In the genomic region with DNA sequence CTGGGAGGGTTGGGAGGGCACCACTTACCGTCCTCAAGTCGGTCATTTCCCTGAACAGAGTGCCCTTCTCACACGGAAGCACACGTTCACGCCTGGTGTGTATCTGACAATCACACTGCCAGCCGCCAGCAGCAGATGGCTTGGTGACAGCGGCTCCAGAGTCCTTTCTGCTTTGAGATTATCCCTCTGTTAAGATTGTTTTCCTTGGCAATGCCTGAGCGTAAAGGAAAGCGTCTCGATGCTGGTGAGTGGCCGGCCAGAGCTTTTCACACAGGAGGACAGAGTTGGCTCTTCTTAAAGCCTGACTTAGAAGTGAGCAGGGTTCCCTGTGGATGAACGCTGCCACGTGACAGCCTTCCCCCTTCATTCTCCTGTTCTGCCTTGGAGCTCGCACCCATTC, we compare ENCODE assay signal across 18 cellular contexts. TPM values are rescaled to one million over a fixed set of nuclear protein-coding genes. Genes with fewer than 3 reads are reported as not detected.
A peak's percentile ranks its signal among the peaks of the same experiment; 100 is the strongest.
DNase-seq lines count a peak whose midpoint lies in the region; ATAC-seq and TF ChIP-seq lines count a peak whose summit lies in the region.
"Had no signal": no experiment of that assay in that cellular context is flagged by ENCODE, and none has a peak within 500 bp of the region (broad histone marks: within the 10 kb centered on the region; RNA-seq: fewer than 3 reads in every experiment).

No MANE protein-coding gene starts in this region.

- peak; percentile 60 to 83 (median 74) for ATAC-seq in heart right ventricle
- ATAC-seq in sciatic nerve: peak; percentile 87
- no peak for ATAC-seq in GM21825 (IDR thresholded peaks at IDR 0.05; ENCODE audit: unreplicated experiment)
- no peak for ATAC-seq in stimulated activated naive CD8-positive, alpha-beta T cell treated with anti-CD3 and anti-CD28 coated beads, Interleukin-15, amount 100 ng/mL, for 72 hours
- ATAC-seq: natural killer cell had no signal

- H3K27me3 ChIP-seq in WERI-Rb-1 (ENCODE audit: insufficient read depth, low read depth, severe bottlenecking) (no peaks in the 10 kb centered on the region), heart right ventricle (no peaks in the 10 kb centered on the region), neuronal stem cell (ENCODE audit: control insufficient read depth in 3 of 3, insufficient read depth in 3 of 3, low read depth in 1 of 3, low read length in 3 of 3) (peaks cover 0 to 2% (median 0%) of the 10 kb centered on the region in 3 experiments)
- H3K27me3 ChIP-seq: breast epithelium, SJSA1 had no signal

- no peak overlapping the region for H2BK120ac ChIP-seq in neuronal stem cell (ENCODE audit: low read depth, low read length)

- 20 to 30% methylated on average over 14 of the region's 14 CpGs for WGBS in heart right ventricle, 2 donors
- no CpG with 5 or more reads among the region's 14 CpGs for WGBS in neuronal stem cell (ENCODE audit: extremely low coverage in 2 of 2, insufficient read length in 2 of 2, insufficient replicate concordance in 1 of 2), 2 donors

- no peak overlapping the region for H3K18ac ChIP-seq in neuronal stem cell (ENCODE audit: low read length)

- no peak overlapping the region for H3K4me2 ChIP-seq in neuronal stem cell (ENCODE audit: insufficient read depth, low read length, poor library complexity, severe bottlenecking)

- no peaks in the 10 kb centered on the region for H3K4me1 Mint-ChIP-seq in osteocyte (ENCODE audit: unreplicated experiment)
- H3K4me1 Mint-ChIP-seq in stimulated activated naive CD8-positive, alpha-beta T cell treated with anti-CD3 and anti-CD28 coated beads, Interleukin-15, amount 100 ng/mL, for 72 hours: no peaks in the 10 kb centered on the region
- H3K4me1 Mint-ChIP-seq: natural killer cell had no signal

- H2AFZ ChIP-seq in neuronal stem cell (ENCODE audit: low read length): no peak overlapping the region

- H3K36me3 ChIP-seq in HEK293 (ENCODE audit: control insufficient read depth in 2 of 2, insufficient read depth in 1 of 2, low read length in 2 of 2) (peaks cover 0 to 50% of the 10 kb centered on the region in 2 experiments; a peak in 2 of 3 replicates), WERI-Rb-1 (peaks cover 28% of the 10 kb centered on the region), heart right ventricle (peaks cover 0 to 47% (median 0%) of the 10 kb centered on the region in 9 donors), neuronal stem cell (replicated peaks in 1 of 2; ENCODE audit: control insufficient read depth in 2 of 2, insufficient read depth in 2 of 2, low read length in 2 of 2) (peaks cover 28 to 71% of the 10 kb centered on the region in 2 donors)
- H3K36me3 ChIP-seq: breast epithelium had no signal

- no peak overlapping the region for H4K8ac ChIP-seq in neuronal stem cell (ENCODE audit: low read depth, low read length)

- no peak overlapping the region for H2BK5ac ChIP-seq in neuronal stem cell (ENCODE audit: low read length)

- no peak overlapping the region for H4K91ac ChIP-seq in neuronal stem cell (ENCODE audit: low read depth, low read length, poor library complexity)

- POLR2A ChIA-PET in HEK293 (lab: Yijun Ruan, JAX): no interaction called here

- no peak overlapping the region for H2AK5ac ChIP-seq in neuronal stem cell (ENCODE audit: low read depth, low read length)

- no peak overlapping the region for H3K23ac ChIP-seq in neuronal stem cell (ENCODE audit: low read depth, low read length, poor library complexity)

- no peak overlapping the region for H2BK15ac ChIP-seq in neuronal stem cell (ENCODE audit: low read length)

- no peaks in the 10 kb centered on the region for H3K4me1 ChIP-seq in HEK293 (ENCODE audit: control insufficient read depth, insufficient read depth, low read length)
- H3K4me1 ChIP-seq in heart right ventricle: peaks cover 0 to 29% (median 20%) of the 10 kb centered on the region in 9 donors
- H3K4me1 ChIP-seq in neuronal stem cell (ENCODE audit: control insufficient read depth in 2 of 2, insufficient read depth in 1 of 2, low read depth in 1 of 2, low read length in 2 of 2): peaks cover 0 to 1% of the 10 kb centered on the region in 2 donors
- H3K4me1 ChIP-seq: breast epithelium, SJSA1 had no signal

- H3K36me3 Mint-ChIP-seq in osteocyte (ENCODE audit: unreplicated experiment): peaks cover 9% of the 10 kb centered on the region
- H3K36me3 Mint-ChIP-seq: natural killer cell had no signal

- no peak overlapping the region for H3K9ac ChIP-seq in neuronal stem cell (ENCODE audit: low read depth, low read length, poor library complexity)

- no peaks in the 10 kb centered on the region for H3K9me3 ChIP-seq in HEK293 (ENCODE audit: control insufficient read depth, insufficient read depth, low read depth, low read length)
- H3K9me3 ChIP-seq in WERI-Rb-1 (ENCODE audit: severe bottlenecking): peaks cover 2% of the 10 kb centered on the region
- no peaks in the 10 kb centered on the region for H3K9me3 ChIP-seq in heart right ventricle
- H3K9me3 ChIP-seq in neuronal stem cell (replicated peaks in 1 of 2; ENCODE audit: control insufficient read depth in 2 of 2, insufficient read depth in 1 of 2, low read depth in 1 of 2, low read length in 2 of 2): peaks cover 0 to 9% of the 10 kb centered on the region in 2 donors
- H3K9me3 ChIP-seq: breast epithelium, SJSA1 had no signal

- H3K14ac ChIP-seq in neuronal stem cell (ENCODE audit: low read length): no peak overlapping the region

- no peak overlapping the region for H3K27ac Mint-ChIP-seq in osteocyte (ENCODE audit: unreplicated experiment)
- no peak overlapping the region for H3K27ac Mint-ChIP-seq in stimulated activated naive CD8-positive, alpha-beta T cell treated with anti-CD3 and anti-CD28 coated beads, Interleukin-15, amount 100 ng/mL, for 72 hours
- H3K27ac Mint-ChIP-seq: CD4-positive, alpha-beta T cell; natural killer cell had no signal

- no peak overlapping the region for H2BK12ac ChIP-seq in neuronal stem cell (ENCODE audit: low read length)

- H3K79me1 ChIP-seq in neuronal stem cell (ENCODE audit: low read depth, low read length): peaks cover 21% of the 10 kb centered on the region

- H3K27ac ChIP-seq in HEK293 (ENCODE audit: extremely low read depth, low read depth, low read length): no peak overlapping the region
- peak overlapping the region; percentile 97 for H3K27ac ChIP-seq in WERI-Rb-1
- H3K27ac ChIP-seq in heart right ventricle: peak overlapping the region in 9 of 10 donors; percentile 7 to 77 (median 55)
- H3K27ac ChIP-seq in neuronal stem cell (replicated peaks; ENCODE audit: low read length): no peak overlapping the region
- H3K27ac ChIP-seq: breast epithelium, SJSA1 had no signal

- no peak overlapping the region for H3K4me3 Mint-ChIP-seq in osteocyte (ENCODE audit: unreplicated experiment)
- no peak overlapping the region for H3K4me3 Mint-ChIP-seq in stimulated activated naive CD8-positive, alpha-beta T cell treated with anti-CD3 and anti-CD28 coated beads, Interleukin-15, amount 100 ng/mL, for 72 hours
- H3K4me3 Mint-ChIP-seq: CD4-positive, alpha-beta T cell; natural killer cell had no signal

- H3K4ac ChIP-seq in neuronal stem cell (ENCODE audit: low read length): no peak overlapping the region

- DNase-seq in WERI-Rb-1 (peak; percentile 87), heart right ventricle (no peak), sciatic nerve (ENCODE audit: low spot score) (peak; percentile 59), osteocyte (ENCODE audit: extremely low spot score, unreplicated experiment) (no peak), neuronal stem cell (ENCODE audit: low spot score) (no peak)
- DNase-seq in stimulated activated naive CD8-positive, alpha-beta T cell treated with anti-CD3 and anti-CD28 coated beads, Interleukin-15, amount 100 ng/mL, for 72 hours: no peak
- DNase-seq: activated CD8-positive, alpha-beta memory T cell treated with anti-CD3 and anti-CD28 coated beads for 24 hours; activated gamma-delta T cell; CD4-positive, alpha-beta T cell; GOT3; KBM-7; natural killer cell; NK-92 treated with Interleukin-12 subunit alpha and Interleukin-12 subunit beta, amount 100 ng/mL, for 24 hours; stimulated activated naive CD4-positive, alpha-beta T cell treated with Interleukin-2 at 50 U/mL for 16 hours had no signal

- intact Hi-C loops in heart right ventricle (cut with DNase I): loop anchor here in 1 of 10 donors (5.0 kb wide), 1 partner anchor 232 kb away; a partner anchor contains a TSS
- intact Hi-C loops in sciatic nerve (cut with DNase I): no loop called here

- no peaks in the 10 kb centered on the region for H3K9me3 Mint-ChIP-seq in osteocyte (ENCODE audit: unreplicated experiment)
- H3K9me3 Mint-ChIP-seq in stimulated activated naive CD8-positive, alpha-beta T cell treated with anti-CD3 and anti-CD28 coated beads, Interleukin-15, amount 100 ng/mL, for 72 hours: peaks cover 0 to 7% of the 10 kb centered on the region in 2 donors
- H3K9me3 Mint-ChIP-seq: CD4-positive, alpha-beta T cell; natural killer cell had no signal

- TF ChIP-seq CTCF in HEK293 (tag by site-specific recombination; IDR thresholded peaks at IDR 0.05): no peak
- TF ChIP-seq CTCF in WERI-Rb-1 (IDR thresholded peaks at IDR 0.05; ENCODE audit: low read depth, low read length): no peak
- no peak for TF ChIP-seq CTCF in heart right ventricle (IDR thresholded peaks at IDR 0.05)
- no peak for TF ChIP-seq CTCF in osteocyte (IDR thresholded peaks at IDR 0.05)

- H3K27me3 Mint-ChIP-seq in osteocyte (ENCODE audit: unreplicated experiment): no peaks in the 10 kb centered on the region
- H3K27me3 Mint-ChIP-seq in stimulated activated naive CD8-positive, alpha-beta T cell treated with anti-CD3 and anti-CD28 coated beads, Interleukin-15, amount 100 ng/mL, for 72 hours: no peaks in the 10 kb centered on the region
- H3K27me3 Mint-ChIP-seq: CD4-positive, alpha-beta T cell had no signal

- CTCF ChIA-PET in HEK293 (lab: Yijun Ruan, JAX): interaction anchor here (0.6 kb wide), 2 partner anchors 204 to 416 kb away, joined by 3 read pairs; no protein-coding TSS in a partner anchor

- H3K4me3 ChIP-seq in HEK293 (ENCODE audit: low read depth, low read length) (no peak overlapping the region), WERI-Rb-1 (ENCODE audit: low read depth, low read length) (peak overlapping the region; percentile 8; the same call in 1 of the 2 replicates), heart right ventricle (no peak overlapping the region), neuronal stem cell (ENCODE audit: low read length in 2 of 2) (no peak overlapping the region)
- H3K4me3 ChIP-seq: breast epithelium, SJSA1 had no signal

RNA-seq across cellular contexts. Expression of a gene that starts 22.0 kb away (rescaled TPM):
- total RNA-seq in heart right ventricle (10 to 100 TPM; 14.5 to 24.5 (median 21.2) TPM), sciatic nerve (11.1 TPM), osteocyte (10.9 and 12.0 TPM in 2 replicates)
- polyA plus RNA-seq in heart right ventricle: 10 to 100 TPM in 1 of 2 donors, 1 to 10 TPM in 1; 5.0 to 15.7 TPM
- polyA plus RNA-seq in neuronal stem cell (2013, experiment 1 of 2): 14.0 TPM
- 12.9 TPM for polyA plus RNA-seq in neuronal stem cell (2013, experiment 2 of 2)

RNA-seq across cellular contexts. Expression of a gene that starts 22.6 kb away (rescaled TPM):
- 10 to 100 TPM; 18.0 to 30.0 (median 25.3) TPM for total RNA-seq in heart right ventricle
- polyA plus RNA-seq in heart right ventricle: 10 to 100 TPM; 10.4 to 12.8 TPM
- total RNA-seq in sciatic nerve: 19.0 TPM
- 28.1 and 36.9 TPM in 2 replicates for total RNA-seq in osteocyte
- 26.4 TPM for polyA plus RNA-seq in neuronal stem cell (2013, experiment 1 of 2)
- polyA plus RNA-seq in neuronal stem cell (2013, experiment 2 of 2): 26.5 TPM

Comparison
In these comparisons a context has a peak if more than half of its experiments do, and no peak if none do; other contexts are left out.
1. H3K27ac ChIP-seq: peak in WERI-Rb-1 (single experiment) and heart right ventricle (9 of 10); none in HEK293 (single experiment) and neuronal stem cell (single experiment).
2. DNase-seq: peak in WERI-Rb-1 (single experiment) and sciatic nerve (single experiment); none in heart right ventricle (0 of 2), osteocyte (single experiment), neuronal stem cell (single experiment) and stimulated activated naive CD8-positive, alpha-beta T cell treated with anti-CD3 and anti-CD28 coated beads, Interleukin-15, amount 100 ng/mL, for 72 hours (0 of 2).
3. ATAC-seq: peak in heart right ventricle (8 of 8) and sciatic nerve (single experiment); none in GM21825 (single experiment) and stimulated activated naive CD8-positive, alpha-beta T cell treated with anti-CD3 and anti-CD28 coated beads, Interleukin-15, amount 100 ng/mL, for 72 hours (single experiment).